ENCODE assay signal across 1 cellular context in genomic region chr19:50728084-50728737, GRCh38.
TF ChIP-seq lines count a peak whose summit lies in the region.

No MANE protein-coding gene starts in this region.

TF ChIP-seq in K562, 482 proteins besides CTCF, POLR2A, EP300 and RAD21 (continued from another document and continues in another):
- peak; percentile 63 to 66; a peak in 2 of 4 replicates for TF ChIP-seq UBTF (IDR thresholded peaks at IDR 0.05; ENCODE audit: borderline replicate concordance in 1 of 2, low read depth in 2 of 2, low read length in 2 of 2)
- TF ChIP-seq TFAP4 (CRISPR knock-in tag; IDR thresholded peaks at IDR 0.05; ENCODE audit: borderline replicate concordance) = peak; percentile 92
- 0 out of 4 replicates have a peak, but pooled peaks of 1 of the 2 experiments have one; percentile 14 for TF ChIP-seq TBL1XR1 (IDR thresholded peaks at IDR 0.05; ENCODE audit: low read length in 2 of 2)
- TF ChIP-seq BCOR (IDR thresholded peaks at IDR 0.05) = peak; percentile 64
- TF ChIP-seq POLR2H (tag; IDR thresholded peaks at IDR 0.05; ENCODE audit: low read depth) = peak; percentile 64; the same call in 1 of the 2 replicates
- TF ChIP-seq NFE2 (IDR thresholded peaks at IDR 0.05; ENCODE audit: low read depth) = no peak
- TF ChIP-seq ARID1B (IDR thresholded peaks at IDR 0.05) = peak; percentile 20; the same call in 1 of the 2 replicates
- no peak for TF ChIP-seq TSHZ1 (CRISPR knock-in tag; IDR thresholded peaks at IDR 0.05)
- peak; percentile 76 for TF ChIP-seq EP400 (IDR thresholded peaks at IDR 0.05)
- no peak for TF ChIP-seq CBFA2T2 (conservative IDR thresholded peaks at IDR 0.05)
- peak; percentile 59; the same call in 1 of the 2 replicates for TF ChIP-seq SUPT5H (IDR thresholded peaks at IDR 0.05)
- TF ChIP-seq ZBED1 (IDR thresholded peaks at IDR 0.05) = no peak
- peak; percentile 96 for TF ChIP-seq L3MBTL2 (IDR thresholded peaks at IDR 0.05)
- TF ChIP-seq USF2 (CRISPR knock-in tag; IDR thresholded peaks at IDR 0.05) = peak; percentile 59
- peak; percentile 21; the same call in 1 of the 2 replicates for TF ChIP-seq GMEB1 (CRISPR knock-in tag; IDR thresholded peaks at IDR 0.05)
- TF ChIP-seq SIX5 (IDR thresholded peaks at IDR 0.05; ENCODE audit: borderline replicate concordance in 1 of 2, insufficient read depth in 1 of 2, low read depth in 1 of 2, low read length in 2 of 2) = peak; percentile 49 to 52; a peak in 3 of 4 replicates
- TF ChIP-seq CCNT2 (IDR thresholded peaks at IDR 0.05; ENCODE audit: borderline replicate concordance, extremely low read depth, insufficient read length, low read depth, low read length) = peak; percentile 87
- TF ChIP-seq ETV5 (CRISPR knock-in tag; IDR thresholded peaks at IDR 0.05; ENCODE audit: low read depth) = peak; percentile 90
- TF ChIP-seq PTBP1 (IDR thresholded peaks at IDR 0.05; ENCODE audit: low read depth, low read length) = no peak
- peak; percentile 26; the same call in 1 of the 2 replicates for TF ChIP-seq JUN (IDR thresholded peaks at IDR 0.05; ENCODE audit: borderline replicate concordance, low read depth, low read length)
- TF ChIP-seq JUN (CRISPR knock-in tag; IDR thresholded peaks at IDR 0.05; ENCODE audit: borderline replicate concordance) = no peak
- TF ChIP-seq ZNF143 (CRISPR knock-in tag; IDR thresholded peaks at IDR 0.05) = peak; percentile 81
- TF ChIP-seq ZBTB9 (CRISPR knock-in tag; IDR thresholded peaks at IDR 0.05) = no peak
- TF ChIP-seq ETV1 (tag; conservative IDR thresholded peaks at IDR 0.05; ENCODE audit: low read depth) = peak; percentile 74
- no peak for TF ChIP-seq ZNF431 (CRISPR knock-in tag; IDR thresholded peaks at IDR 0.05)
- no peak for TF ChIP-seq ZNF3 (CRISPR knock-in tag; IDR thresholded peaks at IDR 0.05)
- TF ChIP-seq ZBTB2 (IDR thresholded peaks at IDR 0.05) = peak; percentile 29; the same call in 1 of the 2 replicates
- peak; percentile 91 for TF ChIP-seq BHLHE40 (IDR thresholded peaks at IDR 0.05; ENCODE audit: low read length)
- peak; percentile 84 for TF ChIP-seq RBBP5 (IDR thresholded peaks at IDR 0.05; ENCODE audit: borderline replicate concordance, insufficient read depth, low read length, poor library complexity, severe bottlenecking)
- TF ChIP-seq POLR2G (IDR thresholded peaks at IDR 0.05; ENCODE audit: low read depth, low read length) = peak; percentile 85
- no peak for TF ChIP-seq ZNF518B (CRISPR knock-in tag; IDR thresholded peaks at IDR 0.05)
- TF ChIP-seq RBFOX2 (IDR thresholded peaks at IDR 0.05; ENCODE audit: low read depth, low read length) = peak; percentile 84
- peak; percentile 27 for TF ChIP-seq FOS (IDR thresholded peaks at IDR 0.05; ENCODE audit: extremely low read depth, insufficient read length)
- TF ChIP-seq LEF1 (IDR thresholded peaks at IDR 0.05) = peak; percentile 28; the same call in 1 of the 2 replicates
- TF ChIP-seq REST (CRISPR knock-in tag; IDR thresholded peaks at IDR 0.05; ENCODE audit: low read depth) = 0 out of 2 replicates have a peak, but pooled peaks have one; percentile 25
- peak; percentile 34 for TF ChIP-seq NEUROD1 (IDR thresholded peaks at IDR 0.05; ENCODE audit: borderline replicate concordance, low read depth, low read length, partially characterized antibody)
- peak; percentile 42; the same call in 1 of the 2 replicates for TF ChIP-seq PKNOX1 (IDR thresholded peaks at IDR 0.05)
- TF ChIP-seq ELF1 (tag; IDR thresholded peaks at IDR 0.05) = no peak
